In the genomic region with DNA sequence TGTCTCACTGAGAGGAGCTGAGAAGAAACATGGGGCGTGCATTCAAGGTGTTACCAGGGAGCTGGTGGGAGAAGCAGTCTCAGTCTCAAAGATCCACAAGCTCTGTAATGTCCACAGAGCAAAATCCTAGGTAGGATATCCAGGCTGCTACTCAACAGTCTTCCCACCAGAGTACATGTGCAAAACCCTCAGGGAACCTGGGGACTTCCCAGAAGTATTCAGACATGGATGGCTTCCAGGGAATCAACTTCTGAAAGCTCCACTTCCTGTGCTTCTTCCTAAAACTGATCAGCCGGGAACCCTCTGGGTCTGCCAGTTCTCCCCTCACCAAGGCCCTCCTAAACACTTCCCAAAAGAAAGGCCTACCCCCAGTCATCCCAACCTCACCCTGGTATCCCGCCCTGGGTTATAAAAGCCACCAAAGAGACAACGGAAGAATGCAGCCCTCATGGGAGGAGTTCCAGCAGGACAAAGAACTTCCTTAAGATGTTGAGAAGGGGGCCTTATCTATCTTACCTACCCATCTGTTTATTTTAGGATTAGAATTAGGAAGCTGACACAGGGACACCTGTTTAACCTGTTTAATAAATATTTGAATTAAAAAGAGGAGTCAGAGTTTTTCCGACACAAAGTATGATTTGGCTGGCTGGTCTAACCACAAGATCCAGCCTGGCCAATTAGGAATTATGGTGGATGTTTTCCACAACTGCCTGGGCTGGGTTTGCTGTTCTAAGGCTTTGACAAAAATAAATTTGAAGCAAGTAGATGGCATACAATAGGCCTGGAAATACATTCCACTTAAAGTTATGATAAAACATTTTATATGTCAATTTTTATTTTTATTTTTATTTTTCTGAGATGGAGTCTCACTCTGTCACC, we compare ENCODE assay signal across 1 cellular context.
TF ChIP-seq lines count a peak whose summit lies in the region.

No MANE protein-coding gene starts in this region.

TF ChIP-seq in IMR-90, 13 proteins besides CTCF, POLR2A, EP300 and RAD21:
- TF ChIP-seq CHD1 (IDR thresholded peaks at IDR 0.05; ENCODE audit: low read depth, low read length), result no peak
- TF ChIP-seq USF2 (IDR thresholded peaks at IDR 0.05; ENCODE audit: low read depth, low read length), result no peak
- TF ChIP-seq CEBPB (IDR thresholded peaks at IDR 0.05; ENCODE audit: low read depth, low read length), result no peak
- TF ChIP-seq, protein P1, sequence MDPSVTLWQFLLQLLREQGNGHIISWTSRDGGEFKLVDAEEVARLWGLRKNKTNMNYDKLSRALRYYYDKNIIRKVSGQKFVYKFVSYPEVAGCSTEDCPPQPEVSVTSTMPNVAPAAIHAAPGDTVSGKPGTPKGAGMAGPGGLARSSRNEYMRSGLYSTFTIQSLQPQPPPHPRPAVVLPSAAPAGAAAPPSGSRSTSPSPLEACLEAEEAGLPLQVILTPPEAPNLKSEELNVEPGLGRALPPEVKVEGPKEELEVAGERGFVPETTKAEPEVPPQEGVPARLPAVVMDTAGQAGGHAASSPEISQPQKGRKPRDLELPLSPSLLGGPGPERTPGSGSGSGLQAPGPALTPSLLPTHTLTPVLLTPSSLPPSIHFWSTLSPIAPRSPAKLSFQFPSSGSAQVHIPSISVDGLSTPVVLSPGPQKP (IDR thresholded peaks at IDR 0.05; ENCODE audit: borderline replicate concordance, low read depth, low read length), result no peak
- TF ChIP-seq MAFK (IDR thresholded peaks at IDR 0.05; ENCODE audit: low read depth, low read length), result no peak
- TF ChIP-seq FOS (IDR thresholded peaks at IDR 0.05; ENCODE audit: low read depth, low read length), result no peak
- TF ChIP-seq BHLHE40 (IDR thresholded peaks at IDR 0.05; ENCODE audit: low read depth, low read length), result no peak
